In genomic region chr1:50684185-50684584, GRCh38 we compare ENCODE assay signal across 16 cellular contexts.
"Had no signal": no experiment of that assay in that cellular context is flagged by ENCODE, and none has a peak within 500 bp of the region (broad histone marks: within the 10 kb centered on the region; RNA-seq: fewer than 3 reads in every experiment).

No MANE protein-coding gene starts in this region.

- H2AFZ ChIP-seq: parathyroid adenoma had no signal

- H3K9ac ChIP-seq: parathyroid adenoma had no signal

- H3K27ac ChIP-seq: ascending aorta, cardiac muscle cell, gastroesophageal sphincter, heart right ventricle, parathyroid adenoma, tibial artery had no signal

- ATAC-seq: gastroesophageal sphincter; heart right ventricle; left colon; stimulated activated naive B cell treated with anti-CD40 and anti-IgM and Interleukin-4, amounts not matched to agents 10 μg/mL and 1 μg/mL and 100 μg/mL, for 72 hours had no signal

- H3K36me3 ChIP-seq: cardiac muscle cell had no signal

- H3K79me2 ChIP-seq: parathyroid adenoma had no signal

- H3K9me3 ChIP-seq: ascending aorta, gastroesophageal sphincter, heart right ventricle, tibial artery had no signal

- H3K4me3 ChIP-seq: ascending aorta, cardiac muscle cell, gastroesophageal sphincter, heart right ventricle, tibial artery had no signal

- DNase-seq: activated CD4-positive, alpha-beta memory T cell treated with anti-CD3 and anti-CD28 coated beads for 36 hours; activated CD4-positive, alpha-beta T cell treated with anti-CD3 and anti-CD28 coated beads for 1 hour; activated naive CD4-positive, alpha-beta T cell treated with anti-CD3 and anti-CD28 coated beads, Interleukin-2, amount 10 ng/mL, durations not matched to agents 7 days and 5 days; activated T-cell treated with anti-CD3 and anti-CD28 coated beads, Interleukin-2, amount 50 U/mL, for 24 hours; heart right ventricle; left colon; naive B cell; stimulated activated CD4-positive, alpha-beta T cell treated with anti-CD3 and anti-CD28 coated beads, Interleukin-2, amount 100 ng/mL, for 48 hours; stimulated activated naive B cell treated with anti-CD40 and anti-IgM and Interleukin-4, amounts not matched to agents 10 μg/mL and 1 μg/mL and 100 μg/mL, for 72 hours; T-helper 1 cell; T1000; tibial artery had no signal

- H3K27me3 ChIP-seq: ascending aorta, cardiac muscle cell, gastroesophageal sphincter, heart right ventricle, tibial artery had no signal

- H3K4me1 ChIP-seq: ascending aorta, gastroesophageal sphincter, heart right ventricle, parathyroid adenoma, tibial artery had no signal
